Comparison of ENCODE assay signal across 17 cellular contexts in genomic region chr9:38713426-38713825, GRCh38. TPM values are rescaled to one million over a fixed set of nuclear protein-coding genes. Genes with fewer than 3 reads are reported as not detected.
DNase-seq lines count a peak whose midpoint lies in the region; ATAC-seq, FAIRE-seq and TF ChIP-seq lines count a peak whose summit lies in the region.
"Had no signal": no experiment of that assay in that cellular context is flagged by ENCODE, and none has a peak within 500 bp of the region (broad histone marks: within the 10 kb centered on the region; RNA-seq: fewer than 3 reads in every experiment).

No MANE protein-coding gene starts in this region.

- peak; percentile 60 for DNase-seq in EH (ENCODE audit: low read depth)
- DNase-seq in RCC 7860 (ENCODE audit: low spot score) = peak; percentile 62
- no peak for DNase-seq in lower lobe of right lung
- DNase-seq in NCI-H1092 treated with DMSO at 0.1 percent for 48 hours (lab: John Stamatoyannopoulos, UW) = no peak
- no peak for DNase-seq in HK-2 (ENCODE audit: unreplicated experiment)
- DNase-seq in activated CD4-positive, alpha-beta T cell treated with anti-CD3 and anti-CD28 coated beads, Interleukin-2, amount 50 U/mL, for 48 hours = no peak
- no peak for DNase-seq in caudate nucleus (lab: John Stamatoyannopoulos, UW)
- DNase-seq: activated CD4-positive, alpha-beta T cell treated with anti-CD3 and anti-CD28 coated beads for 1 hour; activated effector memory CD4-positive, alpha-beta T cell treated with Interleukin-2 at 50 U/mL for 16 hours; CD8-positive, alpha-beta memory T cell; H7; naive thymus-derived CD4-positive, alpha-beta T cell; NCI-H345; stimulated activated CD4-positive, alpha-beta T cell treated with anti-CD3 and anti-CD28 coated beads, Interleukin-12 subunit alpha, Interleukin-12 subunit beta, amount 100 ng/mL, for 4 hours had no signal

- no peaks in the 10 kb centered on the region for H3K27me3 ChIP-seq in lower lobe of right lung (ENCODE audit: low read depth)

- H3K9me3 ChIP-seq in lower lobe of right lung = no peaks in the 10 kb centered on the region

- H3K4me1 ChIP-seq in lower lobe of right lung = no peaks in the 10 kb centered on the region

- no peaks in the 10 kb centered on the region for H3K36me3 ChIP-seq in lower lobe of right lung

- H3K27ac ChIP-seq in lower lobe of right lung = no peak overlapping the region
- H3K27ac ChIP-seq in caudate nucleus (ENCODE audit: low read depth, low read length) = no peak overlapping the region

- intact Hi-C loops in lower lobe of right lung (cut with DNase I) = no loop called here

- no peak for TF ChIP-seq CTCF in lower lobe of right lung (IDR thresholded peaks at IDR 0.05)

- ATAC-seq in esophagus mucosa (peak; percentile 44), lower lobe of right lung (peak; percentile 79 to 81)
- ATAC-seq: naive thymus-derived CD4-positive, alpha-beta T cell had no signal

- no peak for FAIRE-seq in RCC 7860 (lab: Jason Lieb, UNC)
- FAIRE-seq: GM19239 had no signal

- no peak overlapping the region for H3K4me3 ChIP-seq in lower lobe of right lung

RNA-seq across cellular contexts. Expression of gene FAM240B, which starts 6.5 kb away (rescaled TPM):
- not detected for total RNA-seq in esophagus mucosa
- not detected for total RNA-seq in lower lobe of right lung
- total RNA-seq: CD8-positive, alpha-beta memory T cell; dermis microvascular lymphatic vessel endothelial cell; H7; naive thymus-derived CD4-positive, alpha-beta T cell had no signal

Comparison
In these comparisons a context has a peak if more than half of its experiments do, and no peak if none do; other contexts are left out.
1. DNase-seq: peak in EH (single experiment) and RCC 7860 (single experiment); none in lower lobe of right lung (single experiment), NCI-H1092 treated with DMSO at 0.1 percent for 48 hours (single experiment), HK-2 (single experiment), activated CD4-positive, alpha-beta T cell treated with anti-CD3 and anti-CD28 coated beads, Interleukin-2, amount 50 U/mL, for 48 hours (0 of 2) and caudate nucleus (0 of 61).